14 cellular contexts compared by ENCODE assay signal in genomic region chr17:2060681-2061440, GRCh38. TPM values are rescaled to one million over a fixed set of nuclear protein-coding genes. Genes with fewer than 3 reads are reported as not detected.
DNase-seq lines count a peak whose midpoint lies in the region; ATAC-seq, FAIRE-seq and TF ChIP-seq lines count a peak whose summit lies in the region.
"Had no signal": no experiment of that assay in that cellular context is flagged by ENCODE, and none has a peak within 500 bp of the region (broad histone marks: within the 10 kb centered on the region; RNA-seq: fewer than 3 reads in every experiment).

No MANE protein-coding gene starts in this region.

- peak; percentile 31 to 38 for DNase-seq in cardiac fibroblast (ENCODE audit: low read depth in 2 of 2)
- DNase-seq in left lung, result peak in 1 of 2 donors; percentile 54
- no peak for DNase-seq in small intestine
- DNase-seq in DMS114 treated with DMSO at 0.1 percent for 48 hours (lab: John Stamatoyannopoulos, UW; ENCODE audit: unreplicated experiment), result no peak
- DNase-seq in cerebellar cortex (ENCODE audit: low spot score), result no peak
- DNase-seq: DND-41; NCI-H446; stimulated activated CD4-positive, alpha-beta T cell treated with anti-CD3 and anti-CD28 coated beads, Interleukin-1b, Interleukin-23, amount 100 ng/mL, for 48 hours had no signal

- no peak for TF ChIP-seq CTCF in cardiac fibroblast (IDR thresholded peaks at IDR 0.05; ENCODE audit: low read depth, low read length)
- TF ChIP-seq CTCF in left lung (IDR thresholded peaks at IDR 0.05), result no peak

- no peak for FAIRE-seq in small intestine (lab: Jason Lieb, UNC)
- FAIRE-seq: bronchial epithelial cell had no signal

- H3K9me3 ChIP-seq in left lung (no peaks in the 10 kb centered on the region), small intestine (ENCODE audit: control insufficient read depth, low read depth) (no peaks in the 10 kb centered on the region)
- H3K9me3 ChIP-seq: SJSA1 had no signal

- WGBS in small intestine, 3 donors, result 68 to 86% (median 72%) methylated on average over 21 of the region's 21 CpGs

- H3K4me1 ChIP-seq in left lung (peaks cover 18 to 63% of the 10 kb centered on the region in 2 donors), small intestine (ENCODE audit: control insufficient read depth in 2 of 2, insufficient read depth in 1 of 2, low read depth in 1 of 2, low read length in 1 of 2) (peaks cover 0 to 4% of the 10 kb centered on the region in 2 donors)

- H3K4me3 ChIP-seq in cardiac fibroblast (replicated peaks in 1 of 2; ENCODE audit: low read depth in 2 of 2, low read length in 2 of 2) (no peak overlapping the region), left lung (no peak overlapping the region), small intestine (ENCODE audit: low read depth in 1 of 2, low read length in 2 of 2) (no peak overlapping the region)
- H3K4me3 ChIP-seq: GM23338, SJSA1 had no signal

- H3K27me3 ChIP-seq in left lung, result peaks cover 8 to 34% of the 10 kb centered on the region in 2 donors
- H3K27me3 ChIP-seq in small intestine (ENCODE audit: control insufficient read depth in 2 of 2, insufficient read depth in 2 of 2, low read length in 2 of 2), result peaks cover 2 to 7% of the 10 kb centered on the region in 2 donors
- H3K27me3 ChIP-seq: SJSA1 had no signal

- TF ChIP-seq POLR2A in GM19099 (IDR thresholded peaks at IDR 0.05; ENCODE audit: extremely low read depth, insufficient read length, low read depth), result peak; percentile 24

- ATAC-seq in left lung (no peak), GM19324 (IDR thresholded peaks at IDR 0.05; ENCODE audit: low FRiP score, unreplicated experiment) (no peak), HG02798 (IDR thresholded peaks at IDR 0.05; ENCODE audit: poor library complexity, unreplicated experiment) (no peak)
- ATAC-seq: GM23338 had no signal

- H3K36me3 ChIP-seq in left lung, result peaks cover 0 to 62% of the 10 kb centered on the region in 2 donors
- H3K36me3 ChIP-seq in small intestine (ENCODE audit: control insufficient read depth in 2 of 2, insufficient read depth in 2 of 2, low read length in 2 of 2), result peaks cover 5 to 8% of the 10 kb centered on the region in 2 donors

- H3K27ac ChIP-seq in left lung (peak overlapping the region; percentile 66 to 82), small intestine (ENCODE audit: low read depth in 1 of 2, low read length in 1 of 2) (peak overlapping the region; percentile 67 to 89)
- H3K27ac ChIP-seq: SJSA1 had no signal

- intact Hi-C loops in left lung (cut with DNase I), result no loop called here

RNA-seq across cellular contexts. Expression of gene HIC1, which starts 6.0 kb away (rescaled TPM):
- total RNA-seq in left lung, result 10 to 100 TPM; 25.5 to 28.2 TPM
- 1 to 10 TPM in 2 of 3 donors, under 1 TPM in 1; 0.89 to 6.9 (median 6.2) TPM for polyA plus RNA-seq in small intestine

RNA-seq across cellular contexts. Expression of gene OVCA2, which starts 19.0 kb away (rescaled TPM):
- total RNA-seq in left lung, result 10 to 100 TPM; 26.1 to 28.7 TPM
- polyA plus RNA-seq in small intestine, result 10 to 100 TPM; 65.9 to 90.5 (median 80.1) TPM

RNA-seq across cellular contexts. Expression of gene DPH1, which starts 30.9 kb away (rescaled TPM):
- total RNA-seq in left lung, result 10 to 100 TPM; 30.7 to 36.0 TPM
- 10 to 100 TPM; 11.6 to 19.2 (median 12.5) TPM for polyA plus RNA-seq in small intestine

RNA-seq across cellular contexts. Expression of gene RTN4RL1, which starts 35.7 kb away (rescaled TPM):
- 1 to 10 TPM; 2.7 to 5.1 TPM for total RNA-seq in left lung
- 1 to 10 TPM in 1 of 3 donors, not detected in 2; 1.0 TPM for polyA plus RNA-seq in small intestine
- total RNA-seq: SJSA1 had no signal
- polyA plus RNA-seq: GM23338 had no signal

Comparison
In these comparisons a context has a peak if more than half of its experiments do, and no peak if none do; other contexts are left out.
1. DNase-seq: peak in cardiac fibroblast (2 of 2); none in small intestine (single experiment), DMS114 treated with DMSO at 0.1 percent for 48 hours (single experiment) and cerebellar cortex (single experiment).